Comparison of ENCODE assay signal across 10 cellular contexts in genomic region chr16:68732068-68732680, GRCh38. TPM values are rescaled to one million over a fixed set of nuclear protein-coding genes. Genes with fewer than 3 reads are reported as not detected.
DNase-seq lines count a peak whose midpoint lies in the region; ATAC-seq and TF ChIP-seq lines count a peak whose summit lies in the region.
"Had no signal": no experiment of that assay in that cellular context is flagged by ENCODE, and none has a peak within 500 bp of the region (broad histone marks: within the 10 kb centered on the region; RNA-seq: fewer than 3 reads in every experiment).

No MANE protein-coding gene starts in this region.

- peak overlapping the region; percentile 62 for H3K4me3 Mint-ChIP-seq in Caco-2 (ENCODE audit: unreplicated experiment)

- ATAC-seq in lung (ENCODE audit: insufficient read depth, low FRiP score) (no peak), HG03432 (IDR thresholded peaks at IDR 0.05; ENCODE audit: unreplicated experiment) (no peak), HG03097 (IDR thresholded peaks at IDR 0.05; ENCODE audit: low FRiP score, unreplicated experiment) (no peak), HG02571 (IDR thresholded peaks at IDR 0.05; ENCODE audit: unreplicated experiment) (no peak)

- H3K4me3 ChIP-seq in Caco-2 (ENCODE audit: low read depth, low read length) (no peak overlapping the region), LNCaP clone FGC (ENCODE audit: low read depth, low read length) (no peak overlapping the region), lung (no peak overlapping the region)

- H3K27ac ChIP-seq in VCaP, result peak overlapping the region; percentile 76
- peak overlapping the region in 1 of 2 donors; percentile 33 for H3K27ac ChIP-seq in lung (ENCODE audit: low read depth in 1 of 2, low read length in 1 of 2)

- POLR2A ChIA-PET in Caco-2 (lab: Charles Lee), result interaction anchor here (0.5 to 0.6 kb wide), 2 partner anchors 44 to 79 kb away, joined by 3 to 4 read pairs; no protein-coding TSS in a partner anchor

- H3K9me3 ChIP-seq in Caco-2, result no peaks in the 10 kb centered on the region
- H3K9me3 ChIP-seq in lung (ENCODE audit: control insufficient read depth in 2 of 2, insufficient read depth in 1 of 2, low read length in 1 of 2), result no peaks in the 10 kb centered on the region

- DNase-seq in Caco-2 (peak; percentile 93 to 97), LNCaP clone FGC (ENCODE audit: low read depth) (peak; percentile 62), lung (ENCODE audit: low spot score) (peak; percentile 80), AG08395 (ENCODE audit: low spot score) (no peak)
- DNase-seq: activated CD4-positive, alpha-beta T cell treated with anti-CD3 and anti-CD28 coated beads, Interleukin-2, amount 50 U/mL, for 4 hours had no signal

- H3K36me3 ChIP-seq in Caco-2 (ENCODE audit: control insufficient read depth, insufficient read depth, low read length) (no peaks in the 10 kb centered on the region), lung (ENCODE audit: control insufficient read depth in 2 of 2, insufficient read depth in 2 of 2, low read length in 2 of 2) (no peaks in the 10 kb centered on the region)

- H3K27me3 ChIP-seq in Caco-2 (replicated peaks; ENCODE audit: control insufficient read depth, insufficient read depth, low read length), result no peaks in the 10 kb centered on the region
- no peaks in the 10 kb centered on the region for H3K27me3 ChIP-seq in lung (ENCODE audit: control insufficient read depth, insufficient read depth)

- BruUV-seq in Caco-2 (replicated peaks; lab: Mats Ljungman, UMichigan), result no TSS peak

- H3K4me1 ChIP-seq in Caco-2 (peaks cover 34% of the 10 kb centered on the region), lung (ENCODE audit: control insufficient read depth in 2 of 2, insufficient read depth in 2 of 2, low read length in 2 of 2) (no peaks in the 10 kb centered on the region)

- CTCF ChIA-PET in Caco-2 (lab: Charles Lee), result interaction anchor here (0.6 to 1.2 kb wide), 3 partner anchors 11 to 26 kb away, joined by 3 read pairs; no protein-coding TSS in a partner anchor

- intact Hi-C loops in Caco-2 (cut with micrococcal nuclease; ENCODE audit: unreplicated experiment), result loop anchor here (1.0 kb wide), 1 partner anchor 28 kb away; no protein-coding TSS in a partner anchor

- peak overlapping the region; percentile 94 for H3K27ac Mint-ChIP-seq in Caco-2 (ENCODE audit: unreplicated experiment)

- TF ChIP-seq CTCF in Caco-2 (IDR thresholded peaks at IDR 0.05; ENCODE audit: insufficient read depth in 1 of 2, low read depth in 1 of 2, low read length in 1 of 2, severe bottlenecking in 1 of 2, unreplicated experiment in 1 of 2) (peak in 1 of 2 experiments; percentile 1), LNCaP clone FGC (IDR thresholded peaks at IDR 0.05; ENCODE audit: control insufficient read depth, extremely low read depth, insufficient read depth) (no peak), VCaP (conservative IDR thresholded peaks at IDR 0.05) (no peak), lung (IDR thresholded peaks at IDR 0.05; ENCODE audit: control extremely low read depth, extremely low read depth) (no peak)

- H3K4me1 Mint-ChIP-seq in Caco-2 (ENCODE audit: low read depth, unreplicated experiment), result peaks cover 34% of the 10 kb centered on the region

- WGBS in lung, 2 donors, result 32 to 54% methylated on average over 8 of the region's 8 CpGs

- H3K36me3 Mint-ChIP-seq in Caco-2 (ENCODE audit: insufficient read depth, unreplicated experiment), result peaks cover 32% of the 10 kb centered on the region

- H3K9me3 Mint-ChIP-seq in Caco-2 (ENCODE audit: unreplicated experiment), result no peaks in the 10 kb centered on the region

- no peaks in the 10 kb centered on the region for H3K27me3 Mint-ChIP-seq in Caco-2 (ENCODE audit: insufficient read depth, unreplicated experiment)

RNA-seq across cellular contexts. Expression of gene CDH1, which starts 4.9 kb away (rescaled TPM):
- total RNA-seq in Caco-2 (2022) (712 and 783 TPM in 2 replicates), lung (100 to 1,000 TPM; 131 to 227 TPM)
- 10 to 100 TPM; 33.2 to 59.2 TPM for polyA plus RNA-seq in lung
- total RNA-seq: lung microvascular endothelial cell had no signal
